ENCODE assay signal across 2 cellular contexts in the genomic region with DNA sequence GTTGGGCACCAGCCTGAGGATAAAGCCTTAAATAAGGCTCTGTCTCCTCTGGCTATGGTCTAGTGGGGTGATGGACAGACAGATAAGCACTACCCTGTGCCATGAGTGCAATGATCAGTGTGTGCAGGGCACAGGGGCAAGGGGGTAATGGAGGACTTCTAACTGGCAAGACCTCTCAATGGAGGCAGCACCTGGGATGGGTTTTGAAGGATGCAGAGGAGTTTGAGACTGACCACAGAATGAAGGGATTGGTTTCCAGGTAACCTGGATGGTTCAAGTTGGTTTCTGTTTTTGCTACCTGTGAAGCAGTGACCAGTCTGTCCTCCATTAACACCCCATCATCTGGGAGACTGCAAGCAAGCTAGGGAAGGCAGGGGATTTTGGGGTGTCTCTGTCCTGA.
TF ChIP-seq lines count a peak whose summit lies in the region.

No MANE protein-coding gene starts in this region.

TF ChIP-seq in HEK293, 187 proteins besides CTCF, POLR2A, EP300 and RAD21:
- TF ChIP-seq SETDB1 (IDR thresholded peaks at IDR 0.05; ENCODE audit: insufficient read length, low read length) (no peak), ZFP3 (tag by site-specific recombination; IDR thresholded peaks at IDR 0.05; ENCODE audit: low read depth) (peak; percentile 92)

TF ChIP-seq in H1, 55 proteins besides CTCF, POLR2A, EP300 and RAD21 (continued from another document):
- TF ChIP-seq SP1 (IDR thresholded peaks at IDR 0.05; ENCODE audit: low read depth, low read length), result no peak
- TF ChIP-seq NRF1 (IDR thresholded peaks at IDR 0.05; ENCODE audit: low read depth, low read length), result no peak
- no peak for TF ChIP-seq BRCA1 (IDR thresholded peaks at IDR 0.05; ENCODE audit: low read depth, low read length)
- TF ChIP-seq MAX (IDR thresholded peaks at IDR 0.05), result no peak
- TF ChIP-seq POU5F1 (IDR thresholded peaks at IDR 0.05; ENCODE audit: low read depth, low read length), result no peak
- no peak for TF ChIP-seq FOSL1 (IDR thresholded peaks at IDR 0.05; ENCODE audit: insufficient read depth, low read depth, low read length)
- TF ChIP-seq EGR1 (IDR thresholded peaks at IDR 0.05; ENCODE audit: borderline replicate concordance, low read depth, low read length), result no peak
